Comparison of ENCODE assay signal across 12 cellular contexts in the genomic region with DNA sequence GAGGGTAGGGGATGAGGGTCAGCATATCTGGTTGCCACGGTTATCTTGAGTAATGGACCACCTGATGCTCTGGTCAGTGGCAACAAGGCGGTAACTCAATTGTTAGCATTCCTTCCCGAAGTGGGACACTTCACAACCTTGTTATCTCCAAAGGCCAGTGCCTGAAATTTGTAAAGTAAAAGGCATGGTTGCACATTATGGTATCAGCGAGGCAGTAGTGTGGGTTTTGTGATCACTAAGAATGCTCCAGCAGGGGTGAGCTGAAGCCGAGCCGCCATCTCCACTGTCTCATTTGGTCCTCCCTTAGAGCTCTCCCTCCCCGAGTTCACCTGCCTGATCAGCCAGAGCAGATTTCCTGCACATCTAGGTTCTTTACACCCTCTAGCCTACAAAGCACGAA. TPM values are rescaled to one million over a fixed set of nuclear protein-coding genes. Genes with fewer than 3 reads are reported as not detected.
DNase-seq lines count a peak whose midpoint lies in the region; ATAC-seq and TF ChIP-seq lines count a peak whose summit lies in the region.
"Had no signal": no experiment of that assay in that cellular context is flagged by ENCODE, and none has a peak within 500 bp of the region (broad histone marks: within the 10 kb centered on the region; RNA-seq: fewer than 3 reads in every experiment).

No MANE protein-coding gene starts in this region.

- H2AFZ ChIP-seq in hepatocyte: peak overlapping the region; percentile 39
- H2AFZ ChIP-seq in parathyroid adenoma: peak overlapping the region; percentile 87

- peaks cover 0 to 10% (median 8%) of the 10 kb centered on the region in 3 donors for H3K27me3 Mint-ChIP-seq in immature natural killer cell (ENCODE audit: low read depth in 3 of 3)

- peak overlapping the region; percentile 20 for H3K4me2 ChIP-seq in hepatocyte
- no peak overlapping the region for H3K4me2 ChIP-seq in parathyroid adenoma (ENCODE audit: low read length)

- intact Hi-C loops in cardiac septum (cut with DNase I) (no loop called here), vagina (cut with DNase I) (loop anchor here (10.0 kb wide), 1 partner anchor 51 kb away; a partner anchor contains a TSS)

- H3K79me2 ChIP-seq in hepatocyte (no peaks in the 10 kb centered on the region), parathyroid adenoma (no peaks in the 10 kb centered on the region)

- no peaks in the 10 kb centered on the region for H3K36me3 ChIP-seq in right atrium auricular region
- H3K36me3 ChIP-seq in hepatocyte (replicated peaks; ENCODE audit: insufficient read depth, low read depth): no peaks in the 10 kb centered on the region
- no peaks in the 10 kb centered on the region for H3K36me3 ChIP-seq in parathyroid adenoma (ENCODE audit: control insufficient read depth, insufficient read depth, low read length)
- H3K36me3 ChIP-seq in vagina: no peaks in the 10 kb centered on the region
- H3K36me3 ChIP-seq: MG63 had no signal

- H3K9me3 ChIP-seq in right atrium auricular region (no peaks in the 10 kb centered on the region), hepatocyte (ENCODE audit: low read depth) (no peaks in the 10 kb centered on the region), parathyroid adenoma (ENCODE audit: control insufficient read depth, low read length) (no peaks in the 10 kb centered on the region), vagina (no peaks in the 10 kb centered on the region)
- H3K9me3 ChIP-seq: MG63 had no signal

- no peaks in the 10 kb centered on the region for H4K20me1 ChIP-seq in hepatocyte (ENCODE audit: insufficient read depth, poor library complexity, severe bottlenecking)

- WGBS in hepatocyte (ENCODE audit: low lambda C conversion rate, missing lambda C conversion rate): 87% methylated on average over 8 of the region's 8 CpGs

- no peak for DNase-seq in right atrium auricular region (ENCODE audit: low spot score)
- no peak for DNase-seq in cardiac septum (ENCODE audit: low spot score)
- DNase-seq in hepatocyte (ENCODE audit: low spot score): no peak
- peak in 1 of 2 donors; percentile 84 for DNase-seq in vagina (ENCODE audit: extremely low spot score in 2 of 2)
- DNase-seq in activated CD4-positive, alpha-beta T cell treated with anti-CD3 and anti-CD28 coated beads, Interleukin-2, amount 50 U/mL, for 48 hours: no peak
- DNase-seq in immature natural killer cell: no peak
- DNase-seq: activated CD4-positive, alpha-beta T cell treated with anti-CD3 and anti-CD28 coated beads for 48 hours; stimulated activated naive CD4-positive, alpha-beta T cell treated with Interleukin-2 at 50 U/mL for 16 hours had no signal

- H3K9me3 Mint-ChIP-seq in immature natural killer cell: no peaks in the 10 kb centered on the region
- H3K9me3 Mint-ChIP-seq: activated naive CD4-positive, alpha-beta T cell treated with anti-CD3 and anti-CD28 coated beads, Interleukin-2, amount 50 U/mL, for 24 hours had no signal

- no peak overlapping the region for H3K9ac ChIP-seq in parathyroid adenoma

- H3K27ac ChIP-seq in right atrium auricular region (peak overlapping the region; percentile 82 to 89), hepatocyte (peak overlapping the region; percentile 94), parathyroid adenoma (peak overlapping the region; percentile 84), vagina (peak overlapping the region; percentile 77)

- H3K4me1 Mint-ChIP-seq in immature natural killer cell: no peaks in the 10 kb centered on the region
- H3K4me1 Mint-ChIP-seq: activated naive CD4-positive, alpha-beta T cell treated with anti-CD3 and anti-CD28 coated beads, Interleukin-2, amount 50 U/mL, for 24 hours had no signal

- TF ChIP-seq CTCF in right atrium auricular region (IDR thresholded peaks at IDR 0.05): no peak
- TF ChIP-seq CTCF in hepatocyte (IDR thresholded peaks at IDR 0.05; ENCODE audit: poor library complexity): no peak
- no peak for TF ChIP-seq CTCF in parathyroid adenoma (IDR thresholded peaks at IDR 0.05)
- TF ChIP-seq CTCF in vagina (IDR thresholded peaks at IDR 0.05): no peak

- H3K4me3 ChIP-seq in right atrium auricular region (peak overlapping the region in 1 of 2 donors; percentile 15), hepatocyte (no peak overlapping the region), parathyroid adenoma (ENCODE audit: low read depth, low read length) (no peak overlapping the region), vagina (no peak overlapping the region)
- H3K4me3 ChIP-seq: MG63 had no signal

- no peak for ATAC-seq in GM21423 (IDR thresholded peaks at IDR 0.05; ENCODE audit: unreplicated experiment)

- H3K4me1 ChIP-seq in right atrium auricular region: peaks cover 0 to 50% of the 10 kb centered on the region in 2 donors
- H3K4me1 ChIP-seq in hepatocyte (ENCODE audit: insufficient read depth): peaks cover 54% of the 10 kb centered on the region
- H3K4me1 ChIP-seq in parathyroid adenoma: peaks cover 39% of the 10 kb centered on the region
- H3K4me1 ChIP-seq in vagina: peaks cover 40% of the 10 kb centered on the region

- H3K36me3 Mint-ChIP-seq in immature natural killer cell: no peaks in the 10 kb centered on the region
- H3K36me3 Mint-ChIP-seq: activated naive CD4-positive, alpha-beta T cell treated with anti-CD3 and anti-CD28 coated beads, Interleukin-2, amount 50 U/mL, for 24 hours had no signal

- no peak overlapping the region for H3K4me3 Mint-ChIP-seq in immature natural killer cell
- H3K4me3 Mint-ChIP-seq: activated naive CD4-positive, alpha-beta T cell treated with anti-CD3 and anti-CD28 coated beads, Interleukin-2, amount 50 U/mL, for 24 hours had no signal

- H3K27me3 ChIP-seq in right atrium auricular region (no peaks in the 10 kb centered on the region), hepatocyte (no peaks in the 10 kb centered on the region), parathyroid adenoma (ENCODE audit: control insufficient read depth, insufficient read depth, low read length) (no peaks in the 10 kb centered on the region), vagina (no peaks in the 10 kb centered on the region)
- H3K27me3 ChIP-seq: MG63 had no signal

- H3K9me2 ChIP-seq in hepatocyte (replicated peaks; ENCODE audit: insufficient read depth): no peaks in the 10 kb centered on the region

- TF ChIP-seq POLR2A in vagina (IDR thresholded peaks at IDR 0.05): no peak

- no peak overlapping the region for H3K27ac Mint-ChIP-seq in immature natural killer cell
- H3K27ac Mint-ChIP-seq: activated naive CD4-positive, alpha-beta T cell treated with anti-CD3 and anti-CD28 coated beads, Interleukin-2, amount 50 U/mL, for 24 hours had no signal

RNA-seq across cellular contexts. Expression of a gene that starts 50.5 kb away (rescaled TPM):
- 10 to 100 TPM; 15.4 to 19.1 TPM for total RNA-seq in right atrium auricular region
- total RNA-seq in cardiac septum: 13.1 TPM
- total RNA-seq in hepatocyte: 28.1 and 30.7 TPM in 2 replicates
- 27.9 and 44.6 TPM in 2 replicates for polyA plus RNA-seq in hepatocyte
- total RNA-seq in vagina: 13.0 TPM
- polyA plus RNA-seq in immature natural killer cell: under 1 TPM in 2 of 3 donors, not detected in 1; 0.39 to 0.80 TPM
